20 cellular contexts compared by ENCODE assay signal in genomic region chr9:129405089-129405830, GRCh38.
A peak's percentile ranks its signal among the peaks of the same experiment; 100 is the strongest.
DNase-seq lines count a peak whose midpoint lies in the region; ATAC-seq and TF ChIP-seq lines count a peak whose summit lies in the region.
"Had no signal": no experiment of that assay in that cellular context is flagged by ENCODE, and none has a peak within 500 bp of the region (broad histone marks: within the 10 kb centered on the region; RNA-seq: fewer than 3 reads in every experiment).

No MANE protein-coding gene starts in this region.

- DNase-seq in EH (ENCODE audit: low read depth) (peak; percentile 78), Panc1 (ENCODE audit: low read depth, low spot score) (no peak), glutamatergic neuron (peak; percentile 7), trophoblast cell (no peak), SKM-1 treated with dmso at 0.1 percent for 144 hours (lab: John Stamatoyannopoulos, UW; ENCODE audit: unreplicated experiment) (no peak), body of pancreas (no peak)
- no peak for DNase-seq in effector CD4-positive, alpha-beta T cell
- DNase-seq: activated CD4-positive, alpha-beta T cell treated with anti-CD3 and anti-CD28 coated beads for 1 hour; activated CD8-positive, alpha-beta memory T cell treated with anti-CD3 and anti-CD28 coated beads, Interleukin-2, amount 10 ng/mL, durations not matched to agents 7 days and 5 days; activated gamma-delta T cell; anterior cingulate cortex; DMS79 treated with DMSO at 0.1 percent for 48 hours; NCI-H1105 treated with DMSO at 0.1 percent for 48 hours; NCI-H2171 treated with DMSO at 0.1 percent for 48 hours; stimulated activated CD4-positive, alpha-beta T cell treated with anti-CD3 and anti-CD28 coated beads, Interleukin-4, amount 100 ng/mL, for 4 hours; T-helper 2 cell had no signal

- H3K27me3 Mint-ChIP-seq in glutamatergic neuron (ENCODE audit: unreplicated experiment): peaks cover 9% of the 10 kb centered on the region
- H3K27me3 Mint-ChIP-seq: activated CD8-positive, alpha-beta memory T cell treated with anti-CD3 and anti-CD28 coated beads, Interleukin-2, amount 10 ng/mL, durations not matched to agents 7 days and 5 days had no signal

- intact Hi-C loops in Panc1 (cut with micrococcal nuclease; ENCODE audit: unreplicated experiment) (no loop called here), body of pancreas (cut with DNase I) (no loop called here)

- ATAC-seq in Panc1: no peak
- no peak for ATAC-seq in GM21447 (IDR thresholded peaks at IDR 0.05; ENCODE audit: unreplicated experiment)
- no peak for ATAC-seq in body of pancreas
- ATAC-seq: activated CD8-positive, alpha-beta memory T cell treated with anti-CD3 and anti-CD28 coated beads, Interleukin-2, amount 10 ng/mL, durations not matched to agents 7 days and 5 days; heart left ventricle had no signal

- CTCF ChIA-PET in Panc1 (lab: Charles Lee): no interaction called here

- no peak overlapping the region for H3K4me2 ChIP-seq in trophoblast cell (ENCODE audit: low read length)

- H3K4me3 Mint-ChIP-seq in glutamatergic neuron (ENCODE audit: unreplicated experiment): no peak overlapping the region
- H3K4me3 Mint-ChIP-seq: activated CD8-positive, alpha-beta memory T cell treated with anti-CD3 and anti-CD28 coated beads, Interleukin-2, amount 10 ng/mL, durations not matched to agents 7 days and 5 days had no signal

- TF ChIP-seq CTCF in Panc1 (IDR thresholded peaks at IDR 0.05) (no peak), glutamatergic neuron (IDR thresholded peaks at IDR 0.05; ENCODE audit: partially characterized antibody, unreplicated experiment) (no peak), body of pancreas (IDR thresholded peaks at IDR 0.05) (no peak)

- no peak overlapping the region for H2BK5ac ChIP-seq in trophoblast cell (ENCODE audit: low read depth, low read length, poor library complexity)

- H4K12ac ChIP-seq in trophoblast cell (ENCODE audit: low read depth, low read length): no peak overlapping the region

- H3K27ac Mint-ChIP-seq in glutamatergic neuron (ENCODE audit: unreplicated experiment): no peak overlapping the region
- H3K27ac Mint-ChIP-seq: activated CD8-positive, alpha-beta memory T cell treated with anti-CD3 and anti-CD28 coated beads, Interleukin-2, amount 10 ng/mL, durations not matched to agents 7 days and 5 days had no signal

- no peaks in the 10 kb centered on the region for H3K9me3 ChIP-seq in Panc1 (ENCODE audit: control insufficient read depth, insufficient read depth, low read depth, low read length)
- H3K9me3 ChIP-seq in trophoblast cell (ENCODE audit: insufficient read depth, low read depth, low read length): peaks cover 6% of the 10 kb centered on the region
- no peaks in the 10 kb centered on the region for H3K9me3 ChIP-seq in body of pancreas
- H3K9me3 ChIP-seq: heart left ventricle, thoracic aorta had no signal

- H3K27ac ChIP-seq in Panc1 (ENCODE audit: low read length) (peak overlapping the region; percentile 69; the same call in 1 of the 2 replicates), trophoblast cell (ENCODE audit: low read depth, low read length) (no peak overlapping the region), body of pancreas (no peak overlapping the region)
- H3K27ac ChIP-seq: heart left ventricle, thoracic aorta had no signal

- peak overlapping the region; percentile 57 for H4K91ac ChIP-seq in trophoblast cell (ENCODE audit: low read depth, low read length)

- peaks cover 3% of the 10 kb centered on the region for H3K36me3 Mint-ChIP-seq in glutamatergic neuron (ENCODE audit: unreplicated experiment)
- H3K36me3 Mint-ChIP-seq: CD14-positive monocyte had no signal

- peak overlapping the region; percentile 1 for H2AK5ac ChIP-seq in trophoblast cell (ENCODE audit: low read length)

- peaks cover 3% of the 10 kb centered on the region for H3K9me3 Mint-ChIP-seq in glutamatergic neuron (ENCODE audit: unreplicated experiment)

- H3K79me2 ChIP-seq in trophoblast cell (ENCODE audit: control insufficient read depth, insufficient read depth, low read length, poor library complexity): peaks cover 1% of the 10 kb centered on the region

- H3K36me3 ChIP-seq in Panc1 (ENCODE audit: control insufficient read depth, insufficient read depth, low read length) (no peaks in the 10 kb centered on the region), trophoblast cell (ENCODE audit: control insufficient read depth in 1 of 2, insufficient read depth in 2 of 2, low read length in 2 of 2) (no peaks in the 10 kb centered on the region), body of pancreas (replicated peaks in 1 of 2; ENCODE audit: insufficient read depth in 1 of 2, low read depth in 2 of 2) (no peaks in the 10 kb centered on the region)
- H3K36me3 ChIP-seq: heart left ventricle, thoracic aorta had no signal

- H2BK120ac ChIP-seq in trophoblast cell (ENCODE audit: insufficient read depth, low read length, poor library complexity): peak overlapping the region; percentile 7

- TF ChIP-seq POLR2A in body of pancreas (IDR thresholded peaks at IDR 0.05): no peak

- POLR2A ChIA-PET in Panc1 (lab: Charles Lee): no interaction called here

- no CpG with 5 or more reads among the region's 14 CpGs for WGBS in trophoblast cell (ENCODE audit: extremely low coverage, insufficient coverage, insufficient read length)
- WGBS in body of pancreas, 2 donors: 63 to 70% methylated on average over 13 to 14 of the region's 14 CpGs

- no peak overlapping the region for H3K23ac ChIP-seq in trophoblast cell (ENCODE audit: low read length)

- H3K4me3 ChIP-seq in Panc1 (ENCODE audit: low read depth in 2 of 2, low read length in 2 of 2) (no peak overlapping the region), trophoblast cell (ENCODE audit: low read depth, low read length) (no peak overlapping the region), body of pancreas (no peak overlapping the region)
- H3K4me3 ChIP-seq: heart left ventricle, thoracic aorta had no signal

- no peak overlapping the region for H3K9ac ChIP-seq in trophoblast cell (ENCODE audit: low read length)

- H3K4me1 ChIP-seq in Panc1 (ENCODE audit: control insufficient read depth, insufficient read depth, low read length): peaks cover 51% of the 10 kb centered on the region
- H3K4me1 ChIP-seq in trophoblast cell (ENCODE audit: control insufficient read depth in 1 of 2, insufficient read depth in 2 of 2, low read length in 2 of 2): peaks cover 0 to 11% of the 10 kb centered on the region in 2 experiments
- peaks cover 15% of the 10 kb centered on the region for H3K4me1 ChIP-seq in body of pancreas

- H3K27me3 ChIP-seq in Panc1 (ENCODE audit: control insufficient read depth, insufficient read depth, low read length) (no peaks in the 10 kb centered on the region), trophoblast cell (ENCODE audit: insufficient read depth, low read length) (no peaks in the 10 kb centered on the region), body of pancreas (no peaks in the 10 kb centered on the region)
- H3K27me3 ChIP-seq: heart left ventricle had no signal

- BruUV-seq in Panc1 (replicated peaks; lab: Mats Ljungman, UMichigan): no TSS peak

- no peak overlapping the region for H3K4ac ChIP-seq in trophoblast cell (ENCODE audit: low read depth, low read length)

- H2BK12ac ChIP-seq in trophoblast cell (ENCODE audit: low read length): peak overlapping the region; percentile 5

- H4K8ac ChIP-seq in trophoblast cell (ENCODE audit: low read depth, low read length): no peak overlapping the region

- H3K4me1 Mint-ChIP-seq in glutamatergic neuron (ENCODE audit: low read depth, unreplicated experiment): peaks cover 12% of the 10 kb centered on the region

- no peak overlapping the region for H2AFZ ChIP-seq in trophoblast cell (ENCODE audit: insufficient read depth, low read length, poor library complexity)

- in situ Hi-C loops in Panc1 (cut with HindIII; ENCODE audit: low pct_unique_long_range_greater_than_20kb, low sequenced_read_pairs): no loop called here

- H3K79me1 ChIP-seq in trophoblast cell (ENCODE audit: low read length): peaks cover 6% of the 10 kb centered on the region

- no peak overlapping the region for H3K18ac ChIP-seq in trophoblast cell (ENCODE audit: low read length)

- peak overlapping the region; percentile 1 for H3K14ac ChIP-seq in trophoblast cell (ENCODE audit: low read length)

Comparison
In these comparisons a context has a peak if more than half of its experiments do, and no peak if none do; other contexts are left out.
1. DNase-seq: peak in EH (single experiment) and glutamatergic neuron (single experiment); none in Panc1 (single experiment), trophoblast cell (0 of 2), SKM-1 treated with dmso at 0.1 percent for 144 hours (single experiment), effector CD4-positive, alpha-beta T cell (single experiment) and body of pancreas (0 of 4).